In the genomic region with DNA sequence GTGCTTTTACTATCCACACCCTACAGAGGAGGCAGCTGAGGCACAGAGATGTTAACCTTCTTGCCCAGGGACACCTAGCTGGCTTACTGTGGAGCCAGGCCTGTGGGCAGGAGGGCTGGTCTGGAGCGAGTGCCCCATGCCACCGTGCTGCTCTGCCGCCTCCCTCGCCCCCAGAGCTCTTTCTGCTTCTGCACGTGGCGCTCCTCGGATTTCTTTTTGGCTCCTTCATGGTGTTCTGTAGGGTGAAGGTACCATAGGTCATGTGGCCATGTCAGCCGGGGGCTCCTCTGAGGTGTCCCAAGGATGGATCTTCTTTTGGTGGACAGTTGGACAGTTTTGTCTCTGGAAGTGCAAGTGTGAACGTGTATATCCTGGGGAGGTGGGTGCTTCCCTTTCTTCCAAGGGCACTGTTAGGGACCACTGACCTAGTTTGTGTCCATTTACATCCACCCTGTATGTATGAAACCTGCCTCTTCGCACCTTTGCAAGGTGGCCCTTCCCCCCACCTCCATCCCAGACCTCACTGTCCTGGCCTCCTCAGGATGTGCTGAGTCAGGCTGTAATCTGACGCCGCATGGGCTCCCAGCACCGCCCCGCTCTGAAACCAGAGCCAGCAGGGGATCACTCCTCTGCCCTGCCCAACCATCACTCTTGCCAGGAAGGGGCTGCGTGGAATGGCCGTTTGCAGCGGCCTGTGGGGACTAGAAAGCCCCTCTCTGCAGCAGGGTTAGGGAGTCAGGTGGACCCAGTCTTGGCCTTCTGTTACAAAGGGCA, we compare ENCODE assay signal across 8 cellular contexts. TPM values are rescaled to one million over a fixed set of nuclear protein-coding genes. Genes with fewer than 3 reads are reported as not detected.
DNase-seq lines count a peak whose midpoint lies in the region; ATAC-seq, FAIRE-seq and TF ChIP-seq lines count a peak whose summit lies in the region.

No MANE protein-coding gene starts in this region.

- H3K4me3 Mint-ChIP-seq in H9: peak overlapping the region in 1 of 2 experiments; percentile 56; a peak in 3 of 5 replicates
- H3K4me3 Mint-ChIP-seq in activated CD8-positive, alpha-beta memory T cell treated with anti-CD3 and anti-CD28 coated beads, Interleukin-2, amount 10 ng/mL, durations not matched to agents 7 days and 5 days: no peak overlapping the region

- DNase-seq in H9: peak; percentile 93
- DNase-seq in RCC 7860 (ENCODE audit: low spot score): peak; percentile 31
- peak; percentile 37 for DNase-seq in retinal pigment epithelial cell (ENCODE audit: low read depth)
- no peak for DNase-seq in OCI-M2 (lab: John Stamatoyannopoulos, UW; ENCODE audit: unreplicated experiment)
- DNase-seq in GM12891 (ENCODE audit: insufficient read length, low spot score): no peak
- no peak for DNase-seq in activated CD8-positive, alpha-beta memory T cell treated with anti-CD3 and anti-CD28 coated beads, Interleukin-2, amount 10 ng/mL, durations not matched to agents 7 days and 5 days

- H3K4me2 ChIP-seq in H9 (ENCODE audit: insufficient read depth, insufficient read length, low read length): no peak overlapping the region

- no peak overlapping the region for H3K27ac ChIP-seq in H9 (ENCODE audit: insufficient read length, low read depth, low read length)
- peak overlapping the region; percentile 39 to 83 (median 79) for H3K27ac ChIP-seq in gastroesophageal sphincter

- no peak overlapping the region for H2BK15ac ChIP-seq in H9 (ENCODE audit: low read depth, low read length)

- no peak overlapping the region for H2AFZ ChIP-seq in H9 (ENCODE audit: low read length)

- peak overlapping the region; percentile 38 to 98 (median 94); a peak in 5 of 7 replicates for H3K27ac Mint-ChIP-seq in H9
- H3K27ac Mint-ChIP-seq in activated CD8-positive, alpha-beta memory T cell treated with anti-CD3 and anti-CD28 coated beads, Interleukin-2, amount 10 ng/mL, durations not matched to agents 7 days and 5 days: no peak overlapping the region

- TF ChIP-seq CTCF in H9 (conservative IDR thresholded peaks at IDR 0.05) (no peak), gastroesophageal sphincter (IDR thresholded peaks at IDR 0.05) (no peak), retinal pigment epithelial cell (conservative IDR thresholded peaks at IDR 0.05; ENCODE audit: low read depth, low read length) (no peak)

- WGBS in H9 (ENCODE audit: extremely low coverage, insufficient read length, low lambda C conversion rate): no CpG with 5 or more reads among the region's 17 CpGs
- WGBS in gastroesophageal sphincter (ENCODE audit: low coverage in 1 of 2), 2 donors: 60 to 66% methylated on average over 8 of the region's 17 CpGs

- H3K36me3 ChIP-seq in gastroesophageal sphincter: peaks cover 0 to 91% of the 10 kb centered on the region in 2 donors

- H2BK5ac ChIP-seq in H9 (ENCODE audit: insufficient read length, low read length): no peak overlapping the region

- H3K9me3 ChIP-seq in H9 (ENCODE audit: control insufficient read depth, low read depth, low read length) (no peaks in the 10 kb centered on the region), gastroesophageal sphincter (no peaks in the 10 kb centered on the region)

- FAIRE-seq in RCC 7860 (lab: Jason Lieb, UNC): no peak
- FAIRE-seq in GM12891 (lab: Jason Lieb, UNC): no peak

- no peaks in the 10 kb centered on the region for H3K27me3 Mint-ChIP-seq in H9 (ENCODE audit: low read depth)
- no peaks in the 10 kb centered on the region for H3K27me3 Mint-ChIP-seq in activated CD8-positive, alpha-beta memory T cell treated with anti-CD3 and anti-CD28 coated beads, Interleukin-2, amount 10 ng/mL, durations not matched to agents 7 days and 5 days

- no peak overlapping the region for H3K18ac ChIP-seq in H9 (ENCODE audit: insufficient read length, low read depth, low read length)

- no peak overlapping the region for H3K4me3 ChIP-seq in gastroesophageal sphincter
- no peak overlapping the region for H3K4me3 ChIP-seq in retinal pigment epithelial cell (ENCODE audit: low read length)

- H3K4me1 ChIP-seq in H9 (ENCODE audit: insufficient read depth, low read length) (peaks cover 5% of the 10 kb centered on the region; the same call in 1 of the 2 replicates), gastroesophageal sphincter (peaks cover 6 to 82% (median 31%) of the 10 kb centered on the region in 3 donors)

- no peak overlapping the region for H4K91ac ChIP-seq in H9 (ENCODE audit: insufficient read length, low read depth, low read length)

- no peak overlapping the region for H3K23ac ChIP-seq in H9 (ENCODE audit: insufficient read length, low read depth, low read length)

- peaks cover 27 to 49% (median 48%) of the 10 kb centered on the region in 3 experiments; a peak in 6 of 7 replicates for H3K36me3 Mint-ChIP-seq in H9 (ENCODE audit: insufficient read depth in 1 of 3, low read depth in 3 of 3)
- peaks cover 8% of the 10 kb centered on the region for H3K36me3 Mint-ChIP-seq in activated CD8-positive, alpha-beta memory T cell treated with anti-CD3 and anti-CD28 coated beads, Interleukin-2, amount 10 ng/mL, durations not matched to agents 7 days and 5 days

- peaks cover 19 to 21% of the 10 kb centered on the region in 2 experiments for H3K4me1 Mint-ChIP-seq in H9
- H3K4me1 Mint-ChIP-seq in activated CD8-positive, alpha-beta memory T cell treated with anti-CD3 and anti-CD28 coated beads, Interleukin-2, amount 10 ng/mL, durations not matched to agents 7 days and 5 days: no peaks in the 10 kb centered on the region

- no peak for TF ChIP-seq POLR2A in gastroesophageal sphincter (IDR thresholded peaks at IDR 0.05)
- no peak for TF ChIP-seq POLR2A in GM12891 (IDR thresholded peaks at IDR 0.05; ENCODE audit: low read depth, low read length)

- no peak overlapping the region for H3T11ph ChIP-seq in H9 (ENCODE audit: low read length)

- no peak overlapping the region for H2BK120ac ChIP-seq in H9 (ENCODE audit: low read depth, low read length, poor library complexity, severe bottlenecking)

- peak; percentile 75 for ATAC-seq in gastroesophageal sphincter
- no peak for ATAC-seq in HG02884 (IDR thresholded peaks at IDR 0.05; ENCODE audit: unreplicated experiment)
- no peak for ATAC-seq in activated CD8-positive, alpha-beta memory T cell treated with anti-CD3 and anti-CD28 coated beads, Interleukin-2, amount 10 ng/mL, durations not matched to agents 7 days and 5 days

- H3K14ac ChIP-seq in H9 (ENCODE audit: insufficient read depth, low read length): no peak overlapping the region

- no peak overlapping the region for H2BK20ac ChIP-seq in H9 (ENCODE audit: low read depth, low read length, poor library complexity, severe bottlenecking)

- H3K27me3 ChIP-seq in H9 (ENCODE audit: insufficient read depth, low read length) (no peaks in the 10 kb centered on the region), gastroesophageal sphincter (no peaks in the 10 kb centered on the region)

- H2BK12ac ChIP-seq in H9 (ENCODE audit: insufficient read length, low read depth, low read length): no peak overlapping the region

- H2AK5ac ChIP-seq in H9 (ENCODE audit: insufficient read length, low read length): no peak overlapping the region

- H4K20me1 ChIP-seq in H9 (ENCODE audit: control insufficient read depth, insufficient read depth, insufficient read length): no peaks in the 10 kb centered on the region

- H3K56ac ChIP-seq in H9 (ENCODE audit: insufficient read length, low read depth, low read length): no peak overlapping the region

- H3K23me2 ChIP-seq in H9 (ENCODE audit: insufficient read length, low read depth, low read length, poor library complexity, severe bottlenecking): no peaks in the 10 kb centered on the region

- no peak overlapping the region for H4K5ac ChIP-seq in H9 (ENCODE audit: insufficient read length, low read depth, low read length)

- no peak overlapping the region for H3K4ac ChIP-seq in H9 (ENCODE audit: low read depth, low read length)

- H3K79me1 ChIP-seq in H9 (ENCODE audit: insufficient read depth, low read depth, low read length, poor library complexity, severe bottlenecking): no peaks in the 10 kb centered on the region

- no peak overlapping the region for H4K8ac ChIP-seq in H9 (replicated peaks; ENCODE audit: insufficient read length, low read depth, low read length)

- no peaks in the 10 kb centered on the region for H3K9me3 Mint-ChIP-seq in H9
- H3K9me3 Mint-ChIP-seq in activated CD8-positive, alpha-beta memory T cell treated with anti-CD3 and anti-CD28 coated beads, Interleukin-2, amount 10 ng/mL, durations not matched to agents 7 days and 5 days (ENCODE audit: low read depth): no peaks in the 10 kb centered on the region

- no peak overlapping the region for H3K9ac ChIP-seq in H9 (ENCODE audit: extremely low read depth, insufficient read length, low read length)

- CTCF ChIA-PET in activated CD8-positive, alpha-beta memory T cell treated with anti-CD3 and anti-CD28 coated beads, Interleukin-2, amount 10 ng/mL, durations not matched to agents 7 days and 5 days (lab: Charles Lee): interaction anchor here (0.6 kb wide), 1 partner anchor 9 kb away, joined by 3 read pairs; no protein-coding TSS in a partner anchor

- TF ChIP-seq EP300 in gastroesophageal sphincter (IDR thresholded peaks at IDR 0.05): no peak

- H3K79me2 ChIP-seq in H9 (ENCODE audit: insufficient read depth, low read length): no peaks in the 10 kb centered on the region

TF ChIP-seq in GM12891, 5 proteins besides CTCF, POLR2A, EP300 and RAD21:
- no peak for TF ChIP-seq POU2F2 (IDR thresholded peaks at IDR 0.05; ENCODE audit: low read depth, low read length)

RNA-seq across cellular contexts. Expression of a gene that starts 31.7 kb away (rescaled TPM):
- total RNA-seq in H9 (2021) (63.6 and 68.2 TPM in 2 replicates), gastroesophageal sphincter (10 to 100 TPM; 17.7 to 27.0 (median 23.4) TPM)
- polyA plus RNA-seq in GM12891 (2012; ENCODE audit: low read depth, missing spikeins): 15.7 TPM
- 10 to 100 TPM; 32.4 to 43.7 TPM for total RNA-seq in activated CD8-positive, alpha-beta memory T cell treated with anti-CD3 and anti-CD28 coated beads, Interleukin-2, amount 10 ng/mL, durations not matched to agents 7 days and 5 days

RNA-seq across cellular contexts. Expression of a gene that starts 43.7 kb away (rescaled TPM):
- total RNA-seq in H9 (2021) (64.9 and 66.6 TPM in 2 replicates), gastroesophageal sphincter (100 to 1,000 TPM; 115 to 227 (median 132) TPM)
- 86.0 TPM for polyA plus RNA-seq in GM12891 (2012; ENCODE audit: low read depth, missing spikeins)
- 10 to 100 TPM; 90.0 to 93.3 TPM for total RNA-seq in activated CD8-positive, alpha-beta memory T cell treated with anti-CD3 and anti-CD28 coated beads, Interleukin-2, amount 10 ng/mL, durations not matched to agents 7 days and 5 days

RNA-seq across cellular contexts. Expression of a gene that starts 44.1 kb away (rescaled TPM):
- 114 and 128 TPM in 2 replicates for total RNA-seq in H9 (2021)
- 10 to 100 TPM; 26.7 to 44.5 (median 39.2) TPM for total RNA-seq in gastroesophageal sphincter
- 41.2 TPM for polyA plus RNA-seq in GM12891 (2012; ENCODE audit: low read depth, missing spikeins)
- total RNA-seq in activated CD8-positive, alpha-beta memory T cell treated with anti-CD3 and anti-CD28 coated beads, Interleukin-2, amount 10 ng/mL, durations not matched to agents 7 days and 5 days: 10 to 100 TPM; 54.5 to 75.0 TPM

RNA-seq across cellular contexts. Expression of a gene that starts 48.2 kb away (rescaled TPM):
- 1.0 and 1.2 TPM in 2 replicates for total RNA-seq in H9 (2021)
- total RNA-seq in gastroesophageal sphincter: 10 to 100 TPM in 1 of 4 donors, 1 to 10 TPM in 3; 3.0 to 22.2 (median 5.8) TPM
- polyA plus RNA-seq in GM12891 (2012; ENCODE audit: low read depth, missing spikeins): 0.15 TPM
- total RNA-seq in activated CD8-positive, alpha-beta memory T cell treated with anti-CD3 and anti-CD28 coated beads, Interleukin-2, amount 10 ng/mL, durations not matched to agents 7 days and 5 days: not detected

Comparison
In these comparisons a context has a peak if more than half of its experiments do, and no peak if none do; other contexts are left out.
1. DNase-seq: peak in H9 (single experiment), RCC 7860 (single experiment) and retinal pigment epithelial cell (single experiment); none in OCI-M2 (single experiment), GM12891 (single experiment) and activated CD8-positive, alpha-beta memory T cell treated with anti-CD3 and anti-CD28 coated beads, Interleukin-2, amount 10 ng/mL, durations not matched to agents 7 days and 5 days (single experiment).